10 cellular contexts compared by ENCODE assay signal in genomic region chr7:121752706-121753105, GRCh38.
A peak's percentile ranks its signal among the peaks of the same experiment; 100 is the strongest.
DNase-seq lines count a peak whose midpoint lies in the region; ATAC-seq and TF ChIP-seq lines count a peak whose summit lies in the region.
"Had no signal": no experiment of that assay in that cellular context is flagged by ENCODE, and none has a peak within 500 bp of the region (broad histone marks: within the 10 kb centered on the region; RNA-seq: fewer than 3 reads in every experiment).

No MANE protein-coding gene starts in this region.

- H3K27me3 Mint-ChIP-seq in stimulated activated naive B cell treated with anti-CD40 and anti-IgM and Interleukin-4, amounts not matched to agents 10 μg/mL and 1 μg/mL and 100 μg/mL, for 72 hours = peaks cover 14 to 16% of the 10 kb centered on the region in 2 donors

- H3K36me3 ChIP-seq in WERI-Rb-1 (no peaks in the 10 kb centered on the region), MG63 (no peaks in the 10 kb centered on the region)

- peak; percentile 27 for DNase-seq in COLO829 (ENCODE audit: low spot score)
- peak; percentile 19 for DNase-seq in HEK293T (ENCODE audit: extremely low spot score)
- peak; percentile 10 for DNase-seq in WERI-Rb-1
- DNase-seq in kidney tubule cell (ENCODE audit: low spot score) = peak; percentile 27
- no peak for DNase-seq in HPDE6-E6E7 (ENCODE audit: extremely low spot score)
- DNase-seq in stimulated activated naive B cell treated with anti-CD40 and anti-IgM and Interleukin-4, amounts not matched to agents 10 μg/mL and 1 μg/mL and 100 μg/mL, for 72 hours = no peak
- DNase-seq in MG63 = no peak
- DNase-seq: activated CD8-positive, alpha-beta T cell treated with anti-CD3 and anti-CD28 coated beads, Interleukin-2, amount 10 ng/mL, durations not matched to agents 7 days and 5 days had no signal

- POLR2A ChIA-PET in HEK293T (lab: Yijun Ruan, JAX) = no interaction called here

- H3K4me3 ChIP-seq in WERI-Rb-1 (ENCODE audit: low read depth, low read length) (no peak overlapping the region), MG63 (no peak overlapping the region)

- TF ChIP-seq CTCF in WERI-Rb-1 (IDR thresholded peaks at IDR 0.05; ENCODE audit: low read depth, low read length) = peak; percentile 55; the same call in 1 of the 2 replicates

- H3K36me3 Mint-ChIP-seq in stimulated activated naive B cell treated with anti-CD40 and anti-IgM and Interleukin-4, amounts not matched to agents 10 μg/mL and 1 μg/mL and 100 μg/mL, for 72 hours = no peaks in the 10 kb centered on the region

- ATAC-seq in stimulated activated naive B cell treated with anti-CD40 and anti-IgM and Interleukin-4, amounts not matched to agents 10 μg/mL and 1 μg/mL and 100 μg/mL, for 72 hours (replicated peaks) = no peak
- ATAC-seq in GM19455 (IDR thresholded peaks at IDR 0.05; ENCODE audit: unreplicated experiment) = no peak
- ATAC-seq: activated CD8-positive, alpha-beta T cell treated with anti-CD3 and anti-CD28 coated beads, Interleukin-2, amount 10 ng/mL, durations not matched to agents 7 days and 5 days; esophagus mucosa had no signal

- no peak overlapping the region for H3K27ac ChIP-seq in WERI-Rb-1

- H3K27ac Mint-ChIP-seq in stimulated activated naive B cell treated with anti-CD40 and anti-IgM and Interleukin-4, amounts not matched to agents 10 μg/mL and 1 μg/mL and 100 μg/mL, for 72 hours = no peak overlapping the region
- H3K27ac Mint-ChIP-seq: activated CD8-positive, alpha-beta T cell treated with anti-CD3 and anti-CD28 coated beads, Interleukin-2, amount 10 ng/mL, durations not matched to agents 7 days and 5 days had no signal

- no peaks in the 10 kb centered on the region for H3K4me1 Mint-ChIP-seq in stimulated activated naive B cell treated with anti-CD40 and anti-IgM and Interleukin-4, amounts not matched to agents 10 μg/mL and 1 μg/mL and 100 μg/mL, for 72 hours

- H3K9me3 ChIP-seq in WERI-Rb-1 (ENCODE audit: severe bottlenecking) (no peaks in the 10 kb centered on the region), MG63 (no peaks in the 10 kb centered on the region)

- H3K27me3 ChIP-seq in WERI-Rb-1 (ENCODE audit: insufficient read depth, low read depth, severe bottlenecking) = no peaks in the 10 kb centered on the region
- no peaks in the 10 kb centered on the region for H3K27me3 ChIP-seq in MG63

- H3K9me3 Mint-ChIP-seq in stimulated activated naive B cell treated with anti-CD40 and anti-IgM and Interleukin-4, amounts not matched to agents 10 μg/mL and 1 μg/mL and 100 μg/mL, for 72 hours = peaks cover 0 to 1% of the 10 kb centered on the region in 2 donors

- no peak overlapping the region for H3K4me3 Mint-ChIP-seq in stimulated activated naive B cell treated with anti-CD40 and anti-IgM and Interleukin-4, amounts not matched to agents 10 μg/mL and 1 μg/mL and 100 μg/mL, for 72 hours
- H3K4me3 Mint-ChIP-seq: activated CD8-positive, alpha-beta T cell treated with anti-CD3 and anti-CD28 coated beads, Interleukin-2, amount 10 ng/mL, durations not matched to agents 7 days and 5 days had no signal

- CTCF ChIA-PET in HEK293T (lab: Yijun Ruan, JAX) = no interaction called here

TF ChIP-seq in HEK293T, 16 proteins besides CTCF, POLR2A, EP300 and RAD21:
- TF ChIP-seq NFRKB (IDR thresholded peaks at IDR 0.05) (no peak), BHLHE40 (IDR thresholded peaks at IDR 0.05; ENCODE audit: borderline replicate concordance) (no peak), FOXM1 (IDR thresholded peaks at IDR 0.05; ENCODE audit: borderline replicate concordance) (no peak), SP1 (IDR thresholded peaks at IDR 0.05) (no peak), SUZ12 (IDR thresholded peaks at IDR 0.05) (no peak), FOXA1 (IDR thresholded peaks at IDR 0.05) (no peak), ELF4 (IDR thresholded peaks at IDR 0.05) (no peak), LEF1 (IDR thresholded peaks at IDR 0.05; ENCODE audit: borderline replicate concordance) (no peak), ARNT (IDR thresholded peaks at IDR 0.05) (no peak), FOXK2 (IDR thresholded peaks at IDR 0.05) (no peak), HDGF (IDR thresholded peaks at IDR 0.05; ENCODE audit: borderline replicate concordance) (no peak), CTBP1 (IDR thresholded peaks at IDR 0.05; ENCODE audit: borderline replicate concordance) (no peak), TARDBP (IDR thresholded peaks at IDR 0.05) (no peak), L3MBTL2 (conservative IDR thresholded peaks at IDR 0.05) (no peak), ZNF384 (IDR thresholded peaks at IDR 0.05) (no peak)
- TF ChIP-seq, protein P1, sequence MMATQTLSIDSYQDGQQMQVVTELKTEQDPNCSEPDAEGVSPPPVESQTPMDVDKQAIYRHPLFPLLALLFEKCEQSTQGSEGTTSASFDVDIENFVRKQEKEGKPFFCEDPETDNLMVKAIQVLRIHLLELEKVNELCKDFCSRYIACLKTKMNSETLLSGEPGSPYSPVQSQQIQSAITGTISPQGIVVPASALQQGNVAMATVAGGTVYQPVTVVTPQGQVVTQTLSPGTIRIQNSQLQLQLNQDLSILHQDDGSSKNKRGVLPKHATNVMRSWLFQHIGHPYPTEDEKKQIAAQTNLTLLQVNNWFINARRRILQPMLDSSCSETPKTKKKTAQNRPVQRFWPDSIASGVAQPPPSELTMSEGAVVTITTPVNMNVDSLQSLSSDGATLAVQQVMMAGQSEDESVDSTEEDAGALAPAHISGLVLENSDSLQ (IDR thresholded peaks at IDR 0.05) = no peak

Comparison
In these comparisons a context has a peak if more than half of its experiments do, and no peak if none do; other contexts are left out.
1. DNase-seq: peak in COLO829 (single experiment), HEK293T (single experiment), WERI-Rb-1 (single experiment) and kidney tubule cell (single experiment); none in HPDE6-E6E7 (single experiment), stimulated activated naive B cell treated with anti-CD40 and anti-IgM and Interleukin-4, amounts not matched to agents 10 μg/mL and 1 μg/mL and 100 μg/mL, for 72 hours (single experiment) and MG63 (single experiment).